ENCODE assay signal across 8 cellular contexts in genomic region chrX:154051210-154051810, GRCh38. TPM values are rescaled to one million over a fixed set of nuclear protein-coding genes. Genes with fewer than 3 reads are reported as not detected.
DNase-seq lines count a peak whose midpoint lies in the region; ATAC-seq and TF ChIP-seq lines count a peak whose summit lies in the region.

No MANE protein-coding gene starts in this region.

- no peak overlapping the region; the same call in 1 of the 2 replicates for H3K27ac ChIP-seq in HL-60 (replicated peaks)
- no peak overlapping the region for H3K27ac ChIP-seq in RWPE2 (ENCODE audit: poor library complexity, severe bottlenecking)
- H3K27ac ChIP-seq in aorta (ENCODE audit: low read depth in 1 of 2, low read length in 2 of 2) = no peak overlapping the region

- TF ChIP-seq CTCF in HL-60 (IDR thresholded peaks at IDR 0.05; ENCODE audit: insufficient read depth, low read length) = peak; percentile 34
- peak; percentile 71 for TF ChIP-seq CTCF in RWPE2 (IDR thresholded peaks at IDR 0.05; ENCODE audit: poor library complexity, severe bottlenecking)
- TF ChIP-seq CTCF in glutamatergic neuron (IDR thresholded peaks at IDR 0.05; ENCODE audit: partially characterized antibody, unreplicated experiment) = peak; percentile 59

- peaks cover 34% of the 10 kb centered on the region for H3K4me1 Mint-ChIP-seq in glutamatergic neuron (ENCODE audit: low read depth, unreplicated experiment)

- DNase-seq in CMK (ENCODE audit: low read depth) (peak; percentile 5), HL-60 (ENCODE audit: low read depth in 1 of 2, low spot score in 1 of 2) (peak in 1 of 2 experiments; percentile 72), RWPE2 (ENCODE audit: low spot score) (no peak), glutamatergic neuron (peak; percentile 65), putamen (ENCODE audit: low spot score) (peak; percentile 39), aorta (peak in 1 of 2 donors; percentile 75)
- peak; percentile 83 for DNase-seq in activated effector memory CD4-positive, alpha-beta T cell treated with anti-CD3 and anti-CD28 coated beads, Interleukin-2, amount 50 U/mL, for 16 hours

- H3K4me3 Mint-ChIP-seq in glutamatergic neuron (ENCODE audit: unreplicated experiment) = no peak overlapping the region

- no peaks in the 10 kb centered on the region for H3K9me3 ChIP-seq in RWPE2 (ENCODE audit: severe bottlenecking)
- no peaks in the 10 kb centered on the region for H3K9me3 ChIP-seq in aorta (ENCODE audit: control insufficient read depth, low read length)

- H3K27me3 Mint-ChIP-seq in glutamatergic neuron (ENCODE audit: unreplicated experiment) = peaks cover 2% of the 10 kb centered on the region

- H3K4me1 ChIP-seq in RWPE2 (ENCODE audit: insufficient read depth, poor library complexity, severe bottlenecking) = no peaks in the 10 kb centered on the region
- H3K4me1 ChIP-seq in aorta (ENCODE audit: control insufficient read depth in 1 of 2, insufficient read depth in 2 of 2, low read length in 2 of 2) = peaks cover 0 to 3% of the 10 kb centered on the region in 2 donors

- no peaks in the 10 kb centered on the region for H3K27me3 ChIP-seq in HL-60 (ENCODE audit: insufficient read depth, poor library complexity, severe bottlenecking)
- no peaks in the 10 kb centered on the region for H3K27me3 ChIP-seq in RWPE2 (ENCODE audit: insufficient read depth, poor library complexity, severe bottlenecking)
- H3K27me3 ChIP-seq in aorta (ENCODE audit: control insufficient read depth in 1 of 2, insufficient read depth in 2 of 2, low read length in 1 of 2) = no peaks in the 10 kb centered on the region

- 28 to 39% methylated on average over 8 of the region's 8 CpGs for WGBS in aorta, 2 donors

- H3K9me3 Mint-ChIP-seq in glutamatergic neuron (ENCODE audit: unreplicated experiment) = no peaks in the 10 kb centered on the region

- H3K36me3 ChIP-seq in RWPE2 (ENCODE audit: low read depth) (peaks cover 12% of the 10 kb centered on the region), aorta (ENCODE audit: control insufficient read depth in 1 of 2, insufficient read depth in 2 of 2, low read length in 1 of 2) (no peaks in the 10 kb centered on the region)

- ATAC-seq in RWPE2 (ENCODE audit: low read depth) (peak; percentile 68; the same call in 2 of the 3 replicates), aorta (ENCODE audit: low FRiP score) (peak; percentile 68), HG02885 (IDR thresholded peaks at IDR 0.05; ENCODE audit: poor library complexity, unreplicated experiment) (no peak)

- intact Hi-C loops in aorta (cut with DNase I) = loop anchor here in 1 of 2 donors (5.0 kb wide), 1 partner anchor 34 kb away; the partner anchor contains the start of gene IRAK1

- no peaks in the 10 kb centered on the region for H3K36me3 Mint-ChIP-seq in glutamatergic neuron (ENCODE audit: unreplicated experiment)

- no peak overlapping the region for H3K27ac Mint-ChIP-seq in glutamatergic neuron (ENCODE audit: unreplicated experiment)

- H3K4me3 ChIP-seq in HL-60 (replicated peaks; ENCODE audit: insufficient read depth, low read length) (no peak overlapping the region), RWPE2 (ENCODE audit: severe bottlenecking) (no peak overlapping the region), aorta (ENCODE audit: low read length in 2 of 2) (no peak overlapping the region)

RNA-seq across cellular contexts. Expression of gene IRAK1, which starts 31.6 kb away (rescaled TPM):
- 60.3 TPM for total RNA-seq in glutamatergic neuron (ENCODE audit: unreplicated experiment)
- 10 to 100 TPM; 62.3 to 78.3 TPM for total RNA-seq in aorta
- polyA plus RNA-seq in aorta = 10 to 100 TPM; 45.9 to 60.5 TPM

RNA-seq across cellular contexts. Expression of gene MECP2, which starts 46.2 kb away (rescaled TPM):
- total RNA-seq in glutamatergic neuron (ENCODE audit: unreplicated experiment) (60.0 TPM), aorta (10 to 100 TPM; 73.5 to 80.7 TPM)
- polyA plus RNA-seq in aorta = 10 to 100 TPM; 10.4 to 24.9 TPM
